20 cellular contexts compared by ENCODE assay signal in genomic region chr5:114393159-114393558, GRCh38. TPM values are rescaled to one million over a fixed set of nuclear protein-coding genes. Genes with fewer than 3 reads are reported as not detected.
DNase-seq lines count a peak whose midpoint lies in the region; ATAC-seq, FAIRE-seq and TF ChIP-seq lines count a peak whose summit lies in the region.
"Had no signal": no experiment of that assay in that cellular context is flagged by ENCODE, and none has a peak within 500 bp of the region (broad histone marks: within the 10 kb centered on the region; RNA-seq: fewer than 3 reads in every experiment).

No MANE protein-coding gene starts in this region.

- ATAC-seq in left lobe of liver = peak; percentile 59
- peak in 2 of 4 donors; percentile 39 to 48 for ATAC-seq in pancreas
- no peak for ATAC-seq in GM19455 (IDR thresholded peaks at IDR 0.05; ENCODE audit: unreplicated experiment)
- no peak for ATAC-seq in activated CD4-positive, CD25-positive, alpha-beta regulatory T cell treated with anti-CD3 and anti-CD28 coated beads, Interleukin-2, amount 50 U/mL, for 24 hours
- ATAC-seq: GM23338, HCT116 had no signal

- DNase-seq in left lobe of liver (ENCODE audit: low spot score) (no peak), pancreas (no peak), left ventricle myocardium inferior (no peak)
- DNase-seq: C1 segment of cervical spinal cord; Calu3; CD4-positive, alpha-beta memory T cell; COR-L47; DMS53; DMS79 treated with DMSO at 0.1 percent for 48 hours; GF-D8; H9 had no signal

- TF ChIP-seq CTCF in VCaP (conservative IDR thresholded peaks at IDR 0.05) (no peak), pancreas (IDR thresholded peaks at IDR 0.05) (no peak), left ventricle myocardium inferior (IDR thresholded peaks at IDR 0.05; ENCODE audit: borderline replicate concordance) (no peak)

- peak overlapping the region; percentile 1; the same call in 1 of the 2 replicates for H3K27ac ChIP-seq in VCaP
- no peak overlapping the region for H3K27ac ChIP-seq in pancreas
- H3K27ac ChIP-seq in left ventricle myocardium inferior (replicated peaks) = no peak overlapping the region

- WGBS in pancreas, 2 donors = 7 to 9% methylated on average over 1 of the region's 1 CpG

- H3K36me3 ChIP-seq in pancreas (no peaks in the 10 kb centered on the region), left ventricle myocardium inferior (no peaks in the 10 kb centered on the region)

- H3K27me3 ChIP-seq in pancreas (no peaks in the 10 kb centered on the region), left ventricle myocardium inferior (ENCODE audit: low read depth) (no peaks in the 10 kb centered on the region)

- no peaks in the 10 kb centered on the region for H3K9me3 ChIP-seq in pancreas
- peaks cover 3% of the 10 kb centered on the region for H3K9me3 ChIP-seq in left ventricle myocardium inferior (replicated peaks)

- intact Hi-C loops in pancreas (cut with DNase I) = no loop called here
- intact Hi-C loops in left ventricle myocardium inferior (cut with micrococcal nuclease) = no loop called here

- peak; percentile 9 for FAIRE-seq in pancreas (lab: Jason Lieb, UNC)
- FAIRE-seq: GM12891, GM18507 had no signal

- H3K4me3 ChIP-seq in pancreas (no peak overlapping the region), left ventricle myocardium inferior (no peak overlapping the region)
- H3K4me3 ChIP-seq: GM23338 had no signal

- H3K4me1 ChIP-seq in pancreas = peaks cover 0 to 13% (median 4%) of the 10 kb centered on the region in 3 donors
- no peaks in the 10 kb centered on the region for H3K4me1 ChIP-seq in left ventricle myocardium inferior

RNA-seq across cellular contexts. Expression of gene KCNN2, which starts 31.3 kb away (rescaled TPM):
- total RNA-seq in left lobe of liver (16.2 TPM), pancreas (1 to 10 TPM; 1.5 to 3.2 (median 2.6) TPM), left ventricle myocardium inferior (7.2 TPM)
- 1 to 10 TPM; 1.1 to 3.4 TPM for polyA plus RNA-seq in pancreas
- total RNA-seq: A172; CD4-positive, alpha-beta memory T cell; G401 had no signal
- polyA plus RNA-seq: CD4-positive, alpha-beta memory T cell had no signal
